ENCODE assay signal across 8 cellular contexts in genomic region chr1:56578963-56579875, GRCh38. TPM values are rescaled to one million over a fixed set of nuclear protein-coding genes. Genes with fewer than 3 reads are reported as not detected.
A peak's percentile ranks its signal among the peaks of the same experiment; 100 is the strongest.
DNase-seq lines count a peak whose midpoint lies in the region; ATAC-seq and TF ChIP-seq lines count a peak whose summit lies in the region.

TSS of gene PLPP3 (minus strand) at chr1:56579563. CDS start at chr1:56579016, 547 bp downstream.

- H2AFZ ChIP-seq in Loucy (ENCODE audit: low read length) = peak within 1 kb of the TSS; percentile 88

- peak within 1 kb of the TSS; percentile 95 for H3K27ac Mint-ChIP-seq in endodermal cell

- H3K4me2 ChIP-seq in Loucy (ENCODE audit: low read depth, low read length, poor library complexity, severe bottlenecking) = peak within 1 kb of the TSS; percentile 79

- H3K9me3 Mint-ChIP-seq in endodermal cell = no peaks in the 10 kb centered on the region

- H3K9me3 ChIP-seq in Loucy (ENCODE audit: insufficient read depth, low read depth, low read length) (no peaks in the 10 kb centered on the region), endodermal cell (ENCODE audit: control insufficient read depth, low read length) (no peaks in the 10 kb centered on the region), stomach smooth muscle (ENCODE audit: control insufficient read depth in 2 of 2, low read length in 2 of 2) (no peaks in the 10 kb centered on the region)

- intact Hi-C loops in lower leg skin (cut with DNase I; ENCODE audit: low total_unique reads) = no loop called here

- H3K4me3 Mint-ChIP-seq in endodermal cell = peak within 1 kb of the TSS; percentile 97

- H3K9ac ChIP-seq in Loucy (ENCODE audit: low read depth, low read length, poor library complexity, severe bottlenecking) = no peak within 1 kb of the TSS
- peak within 1 kb of the TSS; percentile 66 for H3K9ac ChIP-seq in endodermal cell (ENCODE audit: extremely low read depth, low read length, poor library complexity, severe bottlenecking)
- H3K9ac ChIP-seq in stomach smooth muscle (ENCODE audit: low read length in 2 of 2) = peak within 1 kb of the TSS; percentile 80 to 81

- no peaks in the 10 kb centered on the region for H3K79me2 ChIP-seq in Loucy (ENCODE audit: insufficient read depth, low read length)

- H3K36me3 Mint-ChIP-seq in endodermal cell (ENCODE audit: low read depth) = peaks cover 5% of the 10 kb centered on the region

- H3K4me1 ChIP-seq in Loucy (ENCODE audit: insufficient read depth, low read length, poor library complexity, severe bottlenecking) (no peaks in the 10 kb centered on the region), endodermal cell (ENCODE audit: control insufficient read depth, insufficient read depth, low read length) (peaks cover 2% of the 10 kb centered on the region), stomach smooth muscle (ENCODE audit: control insufficient read depth, insufficient read depth, low read length) (peaks cover 18% of the 10 kb centered on the region)

- H3K36me3 ChIP-seq in Loucy (ENCODE audit: insufficient read depth, low read length) = no peaks in the 10 kb centered on the region
- no peaks in the 10 kb centered on the region for H3K36me3 ChIP-seq in endodermal cell (ENCODE audit: control insufficient read depth, insufficient read depth, low read length)
- H3K36me3 ChIP-seq in stomach smooth muscle (ENCODE audit: control insufficient read depth in 2 of 2, insufficient read depth in 2 of 2, low read length in 2 of 2) = no peaks in the 10 kb centered on the region

- WGBS in endodermal cell (ENCODE audit: insufficient coverage in 1 of 2, insufficient read length in 1 of 2), 2 experiments = 0% methylated on average over 3 to 60 of the region's 62 CpGs
- 1% methylated on average over 42 to 58 of the region's 62 CpGs for WGBS in lower leg skin, 2 donors

- H3K9me2 ChIP-seq in Loucy (replicated peaks; ENCODE audit: low read depth, low read length) = no peaks in the 10 kb centered on the region

- H3K27me3 ChIP-seq in Loucy (ENCODE audit: insufficient read depth, low read length, poor library complexity, severe bottlenecking) (peaks cover 18% of the 10 kb centered on the region), endodermal cell (ENCODE audit: control insufficient read depth, insufficient read depth, low read length, poor library complexity, severe bottlenecking) (no peaks in the 10 kb centered on the region), stomach smooth muscle (ENCODE audit: control insufficient read depth in 1 of 2, insufficient read depth in 2 of 2, low read length in 2 of 2) (no peaks in the 10 kb centered on the region)

- no peaks in the 10 kb centered on the region for H4K20me1 ChIP-seq in Loucy (ENCODE audit: insufficient read depth, low read length, poor library complexity, severe bottlenecking)

- TF ChIP-seq POLR2A in lower leg skin (IDR thresholded peaks at IDR 0.05) = peak in 1 of 2 donors; percentile 86

- H3K4me1 Mint-ChIP-seq in endodermal cell = peaks cover 38% of the 10 kb centered on the region

- H3K27ac ChIP-seq in endodermal cell (ENCODE audit: low read depth, low read length) = peak within 1 kb of the TSS; percentile 78
- peak within 1 kb of the TSS; percentile 84 for H3K27ac ChIP-seq in stomach smooth muscle (ENCODE audit: low read length)

- ATAC-seq in GM18520 (IDR thresholded peaks at IDR 0.05; ENCODE audit: unreplicated experiment) = no peak

- DNase-seq in stimulated activated CD4-positive, alpha-beta T cell treated with anti-CD3 and anti-CD28 coated beads, Interleukin-15, amount 100 ng/mL, for 24 hours = peak; percentile 30
- DNase-seq in stimulated activated CD4-positive, alpha-beta T cell treated with anti-CD3 and anti-CD28 coated beads, Interleukin-12 subunit alpha, Interleukin-12 subunit beta, amount 100 ng/mL, for 4 hours = no peak
- DNase-seq in SW 1271 (lab: John Stamatoyannopoulos, UW) (peak; percentile 58 to 90), endodermal cell (peak; percentile 92), lower leg skin (ENCODE audit: low spot score in 2 of 2) (peak; percentile 87 to 97)

- H3F3A ChIP-seq in Loucy (ENCODE audit: low read depth) = no peaks in the 10 kb centered on the region

- H3K4me3 ChIP-seq in Loucy (ENCODE audit: low read length, poor library complexity, severe bottlenecking) = peak within 1 kb of the TSS; percentile 70
- H3K4me3 ChIP-seq in endodermal cell (ENCODE audit: low read length) = peak within 1 kb of the TSS; percentile 88
- H3K4me3 ChIP-seq in lower leg skin (ENCODE audit: low read depth, poor library complexity, severe bottlenecking) = peak within 1 kb of the TSS; percentile 90
- H3K4me3 ChIP-seq in stomach smooth muscle (ENCODE audit: low read length in 2 of 2) = peak within 1 kb of the TSS; percentile 93 to 95

- TF ChIP-seq CTCF in Loucy (conservative IDR thresholded peaks at IDR 0.05; ENCODE audit: low read length) (peak; percentile 41), endodermal cell (conservative IDR thresholded peaks at IDR 0.05) (peak; percentile 77), lower leg skin (IDR thresholded peaks at IDR 0.05) (no peak)

- no peaks in the 10 kb centered on the region for H3K27me3 Mint-ChIP-seq in endodermal cell (ENCODE audit: insufficient read depth)

RNA-seq across cellular contexts. Expression of gene PLPP3, which starts in this region (rescaled TPM):
- total RNA-seq in endodermal cell (10 to 100 TPM; 39.2 to 55.2 TPM), lower leg skin (100 to 1,000 TPM in 1 of 4 donors, 10 to 100 TPM in 3; 33.6 to 113 (median 67.1) TPM)
- 45.8 TPM for polyA plus RNA-seq in endodermal cell (2013, experiment 1 of 2)
- 38.6 TPM for polyA plus RNA-seq in endodermal cell (2013, experiment 2 of 2)

Comparison
In these comparisons a context has a peak if more than half of its experiments do, and no peak if none do; other contexts are left out.
1. CTCF ChIP-seq: peak in Loucy (single experiment) and endodermal cell (single experiment); none in lower leg skin (0 of 3).
2. Peak in every context shown above with its lines, with median percentiles within 50 percentile points of each other: H3K4me3 ChIP-seq.